ENCODE assay signal across 25 cellular contexts in genomic region chr12:58099476-58099875, GRCh38.
DNase-seq lines count a peak whose midpoint lies in the region; ATAC-seq and TF ChIP-seq lines count a peak whose summit lies in the region.
"Had no signal": no experiment of that assay in that cellular context is flagged by ENCODE, and none has a peak within 500 bp of the region (broad histone marks: within the 10 kb centered on the region; RNA-seq: fewer than 3 reads in every experiment).

No MANE protein-coding gene starts in this region.

- no peak overlapping the region for H3K4me3 Mint-ChIP-seq in CD8-positive, alpha-beta memory T cell
- H3K4me3 Mint-ChIP-seq: CD14-positive monocyte; CD4-positive, alpha-beta T cell had no signal

- H3K4me3 ChIP-seq in choroid plexus epithelial cell (ENCODE audit: low read depth, low read length) (no peak overlapping the region), psoas muscle (peak overlapping the region; percentile 15), Peyer's patch (no peak overlapping the region)
- no peak overlapping the region for H3K4me3 ChIP-seq in CD8-positive, alpha-beta memory T cell (ENCODE audit: low read length)
- H3K4me3 ChIP-seq: A549; BLaER1 treated with 17β-estradiol and CSF1 and Interleukin-3, amounts not matched to agents 10 nM and 100 nM; GM12878; GM23248 had no signal

- no peaks in the 10 kb centered on the region for H3K4me1 Mint-ChIP-seq in CD8-positive, alpha-beta memory T cell
- H3K4me1 Mint-ChIP-seq: CD14-positive monocyte had no signal

- H3K36me3 ChIP-seq in psoas muscle (ENCODE audit: insufficient read depth in 1 of 2, low read depth in 1 of 2) (no peaks in the 10 kb centered on the region), Peyer's patch (no peaks in the 10 kb centered on the region)
- no peaks in the 10 kb centered on the region for H3K36me3 ChIP-seq in CD8-positive, alpha-beta memory T cell (ENCODE audit: insufficient read depth, low read length)
- H3K36me3 ChIP-seq: BE2C; BLaER1 treated with 17β-estradiol and CSF1 and Interleukin-3, amounts not matched to agents 10 nM and 100 nM had no signal

- peaks cover 0 to 5% (median 3%) of the 10 kb centered on the region in 5 donors for H3K9me3 Mint-ChIP-seq in CD8-positive, alpha-beta memory T cell
- H3K9me3 Mint-ChIP-seq: CD4-positive, alpha-beta T cell had no signal

- peaks cover 6% of the 10 kb centered on the region for H3K4me1 ChIP-seq in psoas muscle
- no peaks in the 10 kb centered on the region for H3K4me1 ChIP-seq in CD8-positive, alpha-beta memory T cell (ENCODE audit: insufficient read depth, low read length)
- H3K4me1 ChIP-seq in Peyer's patch = no peaks in the 10 kb centered on the region
- H3K4me1 ChIP-seq: A549; BE2C; BLaER1 treated with 17β-estradiol and CSF1 and Interleukin-3, amounts not matched to agents 10 nM and 100 nM had no signal

- POLR2A ChIA-PET in CD8-positive, alpha-beta memory T cell (lab: Charles Lee) = no interaction called here

- no peak overlapping the region for H3K27ac ChIP-seq in psoas muscle
- H3K27ac ChIP-seq in CD8-positive, alpha-beta memory T cell (ENCODE audit: low read depth, low read length) = no peak overlapping the region
- no peak overlapping the region for H3K27ac ChIP-seq in Peyer's patch
- H3K27ac ChIP-seq: A549; BLaER1 treated with 17β-estradiol and CSF1 and Interleukin-3, amounts not matched to agents 10 nM and 100 nM; GM23248 had no signal

- no peaks in the 10 kb centered on the region for H3K36me3 Mint-ChIP-seq in CD8-positive, alpha-beta memory T cell
- H3K36me3 Mint-ChIP-seq: CD14-positive monocyte had no signal

- ATAC-seq in psoas muscle = peak in 2 of 4 donors; percentile 49 to 57
- ATAC-seq: A549, GM12878 had no signal

- peaks cover 16 to 18% of the 10 kb centered on the region in 2 donors for H3K27me3 Mint-ChIP-seq in CD8-positive, alpha-beta memory T cell

- intact Hi-C loops in psoas muscle (cut with DNase I) = no loop called here

- peak; percentile 23 for DNase-seq in Daoy (ENCODE audit: low read depth)
- peak; percentile 32 for DNase-seq in M059J (ENCODE audit: low read depth)
- peak; percentile 10 for DNase-seq in choroid plexus epithelial cell (ENCODE audit: low read depth)
- DNase-seq in psoas muscle = no peak
- no peak for DNase-seq in NCI-H1105 (lab: John Stamatoyannopoulos, UW)
- no peak for DNase-seq in activated CD8-positive, alpha-beta memory T cell treated with anti-CD3 and anti-CD28 coated beads for 24 hours
- no peak for DNase-seq in CD8-positive, alpha-beta memory T cell
- DNase-seq in Peyer's patch = no peak
- DNase-seq: 8988T; ACHN; AML-193; BE2C; Calu3; CD4-positive, alpha-beta T cell; COR-L47; DMS53; DMS79 treated with DMSO at 0.1 percent for 48 hours; GDM1; GM23248; H7; HCEC 1CT had no signal

- CTCF ChIA-PET in CD8-positive, alpha-beta memory T cell (lab: Charles Lee) = no interaction called here

- TF ChIP-seq POLR2A in Peyer's patch (IDR thresholded peaks at IDR 0.05) = no peak

- 65 to 69% (median 69%) methylated on average over 4 of the region's 4 CpGs for WGBS in psoas muscle, 3 donors

- TF ChIP-seq CTCF in choroid plexus epithelial cell (conservative IDR thresholded peaks at IDR 0.05; ENCODE audit: low read depth, low read length) = no peak
- TF ChIP-seq CTCF in psoas muscle (IDR thresholded peaks at IDR 0.05) = no peak
- no peak for TF ChIP-seq CTCF in Peyer's patch (IDR thresholded peaks at IDR 0.05)

- H3K27me3 ChIP-seq in psoas muscle (ENCODE audit: insufficient read depth in 3 of 3, low read length in 2 of 3) (no peaks in the 10 kb centered on the region), Peyer's patch (no peaks in the 10 kb centered on the region)
- H3K27me3 ChIP-seq in CD8-positive, alpha-beta memory T cell (ENCODE audit: insufficient read depth, low read length, poor library complexity, severe bottlenecking) = no peaks in the 10 kb centered on the region
- H3K27me3 ChIP-seq: BE2C; BLaER1 treated with 17β-estradiol and CSF1 and Interleukin-3, amounts not matched to agents 10 nM and 100 nM had no signal

- H3K27ac Mint-ChIP-seq in CD8-positive, alpha-beta memory T cell = no peak overlapping the region
- H3K27ac Mint-ChIP-seq: CD14-positive monocyte; CD4-positive, alpha-beta T cell had no signal

- H3K9me3 ChIP-seq in psoas muscle = peaks cover 13% of the 10 kb centered on the region
- no peaks in the 10 kb centered on the region for H3K9me3 ChIP-seq in CD8-positive, alpha-beta memory T cell (ENCODE audit: low read length)
- no peaks in the 10 kb centered on the region for H3K9me3 ChIP-seq in Peyer's patch
- H3K9me3 ChIP-seq: A549, BE2C had no signal

Comparison
In these comparisons a context has a peak if more than half of its experiments do, and no peak if none do; other contexts are left out.
1. DNase-seq: peak in Daoy (single experiment), M059J (single experiment) and choroid plexus epithelial cell (single experiment); none in psoas muscle (0 of 2), NCI-H1105 (single experiment), activated CD8-positive, alpha-beta memory T cell treated with anti-CD3 and anti-CD28 coated beads for 24 hours (single experiment), CD8-positive, alpha-beta memory T cell (0 of 5) and Peyer's patch (0 of 3).